23 cellular contexts compared by ENCODE assay signal in the genomic region with DNA sequence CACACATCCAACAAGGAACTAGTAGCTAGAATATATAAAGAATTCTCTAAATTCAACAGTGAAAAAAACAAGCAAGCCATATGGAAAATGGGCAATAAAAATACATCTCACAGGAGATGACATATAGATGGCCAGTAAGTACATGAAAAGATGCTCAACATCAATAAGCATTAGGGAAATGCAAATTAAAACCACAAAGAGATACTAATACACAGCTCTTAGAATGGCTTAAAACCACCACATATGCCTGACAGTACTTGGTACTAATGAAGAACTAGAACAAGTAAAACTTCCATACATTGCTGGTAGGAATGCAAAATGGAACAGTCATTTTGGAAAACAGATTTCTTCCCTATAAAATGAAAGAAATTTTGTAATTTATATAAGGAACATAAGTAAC.
"Had no signal": no experiment of that assay in that cellular context is flagged by ENCODE, and none has a peak within 500 bp of the region (broad histone marks: within the 10 kb centered on the region; RNA-seq: fewer than 3 reads in every experiment).

No MANE protein-coding gene starts in this region.

- H3K27ac ChIP-seq: epithelial cell of prostate, esophagus squamous epithelium, gastrocnemius medialis, heart right ventricle, left lung, lower lobe of right lung had no signal

- H3K9me3 ChIP-seq: esophagus squamous epithelium, gastrocnemius medialis, left lung, lower lobe of right lung, mucosa of descending colon had no signal

- H3K27me3 ChIP-seq: esophagus squamous epithelium, gastrocnemius medialis, heart right ventricle, left lung had no signal

- H3K36me3 ChIP-seq: gastrocnemius medialis, left lung, lower lobe of right lung had no signal

- DNase-seq: cortex of kidney; effector CD8-positive, alpha-beta T cell; effector memory CD8-positive, alpha-beta T cell; endodermal cell; erythroblast; esophagus squamous epithelium; foreskin fibroblast; foreskin melanocyte; gastrocnemius medialis; glutamatergic neuron; head of caudate nucleus; heart right ventricle; hippocampal formation; left cardiac atrium; left lung; left ventricle myocardium superior; lower lobe of right lung; mesenchymal stem cell; mucosa of descending colon; naive B cell; naive thymus-derived CD8-positive, alpha-beta T cell had no signal

- H3K4me3 ChIP-seq: esophagus squamous epithelium, gastrocnemius medialis, heart right ventricle, left lung, lower lobe of right lung, mucosa of descending colon had no signal

- H3K4me1 ChIP-seq: esophagus squamous epithelium, gastrocnemius medialis, heart right ventricle, left lung, lower lobe of right lung had no signal

- ATAC-seq: effector memory CD8-positive, alpha-beta T cell; esophagus mucosa; gastrocnemius medialis; heart right ventricle; left cardiac atrium; left lung; left ventricle myocardium superior; lower lobe of right lung; mucosa of descending colon; naive thymus-derived CD8-positive, alpha-beta T cell had no signal
